9 cellular contexts compared by ENCODE assay signal in genomic region chr2:224646242-224646846, GRCh38.
DNase-seq lines count a peak whose midpoint lies in the region; ATAC-seq and TF ChIP-seq lines count a peak whose summit lies in the region.
"Had no signal": no experiment of that assay in that cellular context is flagged by ENCODE, and none has a peak within 500 bp of the region (broad histone marks: within the 10 kb centered on the region; RNA-seq: fewer than 3 reads in every experiment).

No MANE protein-coding gene starts in this region.

- H2AFZ ChIP-seq in mammary epithelial cell (ENCODE audit: low read depth, low read length): no peak overlapping the region

- DNase-seq in Ammon's horn (ENCODE audit: low spot score) (peak; percentile 9), RWPE1 (ENCODE audit: low spot score) (no peak), fibroblast of villous mesenchyme (ENCODE audit: low read depth) (peak; percentile 17), thoracic aorta (ENCODE audit: low spot score) (no peak), mammary epithelial cell (no peak)
- DNase-seq in stimulated activated CD4-positive, alpha-beta T cell treated with anti-CD3 and anti-CD28 coated beads, Interleukin-4, amount 100 ng/mL, for 24 hours: no peak

- no peak overlapping the region for H3K9ac ChIP-seq in mammary epithelial cell (ENCODE audit: insufficient read depth, low read length)

- BruUV-seq in mammary epithelial cell (replicated peaks; lab: Mats Ljungman, UMichigan): no TSS peak

- CTCF ChIA-PET in RWPE1 (lab: Yijun Ruan, JAX): interaction anchor here (0.6 to 1.2 kb wide), 6 partner anchors 78 to 1708 kb away, joined by 3 to 6 read pairs (median 3); no protein-coding TSS in a partner anchor
- CTCF ChIA-PET in mammary epithelial cell (lab: Charles Lee; ENCODE audit: low non-redundant PET): no interaction called here

- H4K20me1 ChIP-seq in mammary epithelial cell (ENCODE audit: insufficient read depth, low read length): no peaks in the 10 kb centered on the region

- H3K4me2 ChIP-seq in mammary epithelial cell (ENCODE audit: insufficient read depth, low read depth, low read length): no peak overlapping the region

- in situ Hi-C loops in mammary epithelial cell (cut with MboI; ENCODE audit: low sequenced_read_pairs in 2 of 2): loop anchor here (5.0 kb wide), 2 partner anchors 284 to 289 kb away; no protein-coding TSS in a partner anchor

- intact Hi-C loops in mammary epithelial cell (cut with micrococcal nuclease): loop anchor here (1.0 to 10.0 kb wide), 3 partner anchors 182 to 672 kb away; no protein-coding TSS in a partner anchor

- TF ChIP-seq CTCF in GM12872 (IDR thresholded peaks at IDR 0.05; ENCODE audit: insufficient read depth, low read depth, low read length): peak; percentile 75
- peak; percentile 54 for TF ChIP-seq CTCF in RWPE1 (conservative IDR thresholded peaks at IDR 0.05; ENCODE audit: low read depth)
- TF ChIP-seq CTCF in fibroblast of villous mesenchyme (IDR thresholded peaks at IDR 0.05; ENCODE audit: insufficient read depth, low read depth, low read length): peak; percentile 73
- TF ChIP-seq CTCF in thoracic aorta (IDR thresholded peaks at IDR 0.05): peak; percentile 32
- TF ChIP-seq CTCF in mammary epithelial cell (conservative IDR thresholded peaks at IDR 0.05 in 1 of 2, IDR thresholded peaks at IDR 0.05 in 1 of 2; ENCODE audit: extremely low read depth in 1 of 2, insufficient read depth in 1 of 2, low read depth in 1 of 2, low read length in 2 of 2): peak in 1 of 2 donors; percentile 44

- no peaks in the 10 kb centered on the region for H3K4me1 ChIP-seq in thoracic aorta (ENCODE audit: control insufficient read depth in 1 of 2, low read depth in 2 of 2)
- no peaks in the 10 kb centered on the region for H3K4me1 ChIP-seq in mammary epithelial cell (ENCODE audit: insufficient read depth, low read length)

- ATAC-seq in HG02870 (IDR thresholded peaks at IDR 0.05; ENCODE audit: unreplicated experiment) (peak; percentile 59), thoracic aorta (ENCODE audit: insufficient number of reproducible peaks, low FRiP score, low read depth) (no peak)

- H3K27me3 ChIP-seq in thoracic aorta (replicated peaks; ENCODE audit: insufficient read depth): no peaks in the 10 kb centered on the region
- no peaks in the 10 kb centered on the region for H3K27me3 ChIP-seq in mammary epithelial cell (ENCODE audit: insufficient read depth, low read length)
- H3K27me3 ChIP-seq: neutrophil had no signal

- H3K9me3 ChIP-seq in thoracic aorta (no peaks in the 10 kb centered on the region), mammary epithelial cell (replicated peaks; ENCODE audit: insufficient read depth, low read length) (no peaks in the 10 kb centered on the region)
- H3K9me3 ChIP-seq: neutrophil had no signal

- no peaks in the 10 kb centered on the region for H3K79me2 ChIP-seq in mammary epithelial cell (ENCODE audit: insufficient read depth, low read length)

- H3K27ac ChIP-seq in RWPE1 (no peak overlapping the region), thoracic aorta (no peak overlapping the region), mammary epithelial cell (ENCODE audit: insufficient read depth, low read depth, low read length) (no peak overlapping the region)
- H3K27ac ChIP-seq: neutrophil had no signal

- dilution Hi-C loops in mammary epithelial cell (cut with HindIII; ENCODE audit: low sequenced_read_pairs): no loop called here

- H3K36me3 ChIP-seq in thoracic aorta: no peaks in the 10 kb centered on the region
- H3K36me3 ChIP-seq in mammary epithelial cell (ENCODE audit: insufficient read depth, low read length): no peaks in the 10 kb centered on the region
- H3K36me3 ChIP-seq: neutrophil had no signal

- POLR2A ChIA-PET in RWPE1 (lab: Yijun Ruan, JAX; ENCODE audit: low non-redundant PET): no interaction called here

- H3K4me3 ChIP-seq in fibroblast of villous mesenchyme (ENCODE audit: low read depth, low read length) (no peak overlapping the region), thoracic aorta (no peak overlapping the region), mammary epithelial cell (replicated peaks in 1 of 3; ENCODE audit: insufficient read depth in 1 of 3, low read depth in 2 of 3, low read length in 3 of 3) (no peak overlapping the region)

- WGBS in mammary epithelial cell (ENCODE audit: low coverage, missing lambda C conversion rate): 59% methylated on average over 9 of the region's 9 CpGs

Comparison
In these comparisons a context has a peak if more than half of its experiments do, and no peak if none do; other contexts are left out.
1. DNase-seq: peak in Ammon's horn (single experiment) and fibroblast of villous mesenchyme (single experiment); none in RWPE1 (single experiment), thoracic aorta (single experiment), stimulated activated CD4-positive, alpha-beta T cell treated with anti-CD3 and anti-CD28 coated beads, Interleukin-4, amount 100 ng/mL, for 24 hours (single experiment) and mammary epithelial cell (single experiment).